In the genomic region with DNA sequence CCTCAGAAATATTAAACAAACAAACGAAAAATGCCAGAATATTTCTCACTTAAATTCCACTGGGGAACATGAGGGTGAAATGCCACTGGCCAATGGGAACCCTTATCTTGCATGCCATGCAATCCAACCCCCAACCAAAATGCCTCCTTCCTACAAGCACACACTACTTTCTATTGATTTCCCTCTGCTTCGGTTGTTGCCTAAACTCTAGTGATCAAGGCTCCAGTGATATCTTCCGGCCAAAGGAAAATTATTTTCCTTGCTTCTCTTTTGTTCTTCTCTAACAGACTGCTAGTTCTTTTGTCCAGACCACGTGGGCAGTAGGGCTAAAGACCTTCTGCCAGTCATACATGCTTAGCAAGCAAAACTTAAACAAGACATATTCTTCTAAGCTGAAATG, we compare ENCODE assay signal across 17 cellular contexts.
DNase-seq lines count a peak whose midpoint lies in the region; ATAC-seq and TF ChIP-seq lines count a peak whose summit lies in the region.
"Had no signal": no experiment of that assay in that cellular context is flagged by ENCODE, and none has a peak within 500 bp of the region (broad histone marks: within the 10 kb centered on the region; RNA-seq: fewer than 3 reads in every experiment).

No MANE protein-coding gene starts in this region.

- H3K4me1 ChIP-seq in mesendoderm (ENCODE audit: control insufficient read depth, low read depth, low read length) (no peaks in the 10 kb centered on the region), mucosa of descending colon (ENCODE audit: low read depth) (no peaks in the 10 kb centered on the region)
- H3K4me1 ChIP-seq: spleen had no signal

- no peaks in the 10 kb centered on the region for H3K27me3 Mint-ChIP-seq in chondrocyte (ENCODE audit: low read depth)
- H3K27me3 Mint-ChIP-seq: naive thymus-derived CD8-positive, alpha-beta T cell had no signal

- no peak overlapping the region for H3K27ac ChIP-seq in mesendoderm (ENCODE audit: low read depth, low read length)
- H3K27ac ChIP-seq: adrenal gland, spleen had no signal

- no CpG with 5 or more reads among the region's 4 CpGs for WGBS in mesendoderm (ENCODE audit: extremely low coverage, insufficient coverage, low lambda C conversion rate)

- no peak overlapping the region for H3K23ac ChIP-seq in mesendoderm (ENCODE audit: low read length)

- no peak overlapping the region for H3K18ac ChIP-seq in mesendoderm (ENCODE audit: low read length)

- peaks cover 1% of the 10 kb centered on the region for H3K79me1 ChIP-seq in mesendoderm (ENCODE audit: low read length)

- peak; percentile 21 for DNase-seq in EL
- DNase-seq in chondrocyte (ENCODE audit: low spot score): no peak
- DNase-seq in mesendoderm: peak; percentile 19
- peak; percentile 70 for DNase-seq in superior temporal gyrus (ENCODE audit: extremely low spot score)
- no peak for DNase-seq in mucosa of descending colon
- no peak for DNase-seq in NCI-H146 (lab: John Stamatoyannopoulos, UW)
- no peak for DNase-seq in NCI-H146 treated with DMSO at 0.1 percent for 48 hours (lab: John Stamatoyannopoulos, UW; ENCODE audit: unreplicated experiment)
- DNase-seq: activated CD4-positive, CD25-positive, alpha-beta regulatory T cell treated with anti-CD3 and anti-CD28 coated beads, Interleukin-2, amount 50 U/mL, for 72 hours; adrenal gland; central memory CD4-positive, alpha-beta T cell; GDM1; naive thymus-derived CD8-positive, alpha-beta T cell; NCI-H1105 treated with DMSO at 0.1 percent for 48 hours; NCI-H524 treated with DMSO at 0.1 percent for 48 hours; RPMI8226; spleen had no signal

- no peak overlapping the region for H3K4me3 Mint-ChIP-seq in chondrocyte (ENCODE audit: unreplicated experiment)
- H3K4me3 Mint-ChIP-seq: naive thymus-derived CD8-positive, alpha-beta T cell had no signal

- ATAC-seq in mucosa of descending colon: no peak
- ATAC-seq: naive thymus-derived CD8-positive, alpha-beta T cell had no signal

- H3K4ac ChIP-seq in mesendoderm (ENCODE audit: low read depth, low read length): no peak overlapping the region

- peak overlapping the region; percentile 49 for H3K27ac Mint-ChIP-seq in chondrocyte (ENCODE audit: unreplicated experiment)
- H3K27ac Mint-ChIP-seq: naive thymus-derived CD8-positive, alpha-beta T cell had no signal

- H4K5ac ChIP-seq in mesendoderm (ENCODE audit: low read length): no peak overlapping the region

- no peaks in the 10 kb centered on the region for H3K36me3 Mint-ChIP-seq in chondrocyte (ENCODE audit: low read depth)

- H3K9ac ChIP-seq in mesendoderm (ENCODE audit: low read length): no peak overlapping the region

- TF ChIP-seq CTCF in chondrocyte (IDR thresholded peaks at IDR 0.05): no peak
- TF ChIP-seq CTCF in mucosa of descending colon (IDR thresholded peaks at IDR 0.05): no peak

- intact Hi-C loops in mucosa of descending colon (cut with DNase I, micrococcal nuclease): no loop called here

- H2BK15ac ChIP-seq in mesendoderm (replicated peaks; ENCODE audit: low read depth): no peak overlapping the region

- H3K79me2 ChIP-seq in mesendoderm (ENCODE audit: control insufficient read depth, insufficient read depth, low read length): no peaks in the 10 kb centered on the region

- no peaks in the 10 kb centered on the region for H3K9me3 ChIP-seq in mucosa of descending colon
- H3K9me3 ChIP-seq: adrenal gland, spleen had no signal

- no peak overlapping the region for H4K8ac ChIP-seq in mesendoderm (ENCODE audit: low read depth, low read length)

- H2AK5ac ChIP-seq in mesendoderm (ENCODE audit: low read length): no peak overlapping the region

- H3K36me3 ChIP-seq in mesendoderm (ENCODE audit: control insufficient read depth, insufficient read depth, low read length) (no peaks in the 10 kb centered on the region), mucosa of descending colon (ENCODE audit: low read depth) (no peaks in the 10 kb centered on the region)
- H3K36me3 ChIP-seq: adrenal gland, spleen had no signal

- no peaks in the 10 kb centered on the region for H3K9me3 Mint-ChIP-seq in chondrocyte (ENCODE audit: low read depth)
- H3K9me3 Mint-ChIP-seq: naive thymus-derived CD8-positive, alpha-beta T cell had no signal

- H2BK5ac ChIP-seq in mesendoderm (ENCODE audit: low read length): no peak overlapping the region

- H3K4me3 ChIP-seq in mesendoderm (ENCODE audit: low read length) (no peak overlapping the region), mucosa of descending colon (no peak overlapping the region)
- H3K4me3 ChIP-seq: adrenal gland, lung, spleen had no signal

- no peak overlapping the region for H2BK120ac ChIP-seq in mesendoderm (ENCODE audit: low read depth, low read length)

- peaks cover 26% of the 10 kb centered on the region for H3K4me1 Mint-ChIP-seq in chondrocyte (ENCODE audit: low read depth)

- H3K4me2 ChIP-seq in mesendoderm (ENCODE audit: low read length): no peak overlapping the region

- H3K27me3 ChIP-seq in mesendoderm (ENCODE audit: insufficient read depth, low read length, poor library complexity): no peaks in the 10 kb centered on the region
- H3K27me3 ChIP-seq: adrenal gland, spleen had no signal

- no peak overlapping the region for H3K56ac ChIP-seq in mesendoderm (ENCODE audit: low read length)

Comparison
In these comparisons a context has a peak if more than half of its experiments do, and no peak if none do; other contexts are left out.
1. DNase-seq: peak in EL (single experiment), mesendoderm (single experiment) and superior temporal gyrus (single experiment); none in chondrocyte (single experiment), mucosa of descending colon (0 of 3), NCI-H146 (single experiment) and NCI-H146 treated with DMSO at 0.1 percent for 48 hours (single experiment).